Comparison of ENCODE assay signal across 36 cellular contexts in genomic region chr17:63512896-63513644, GRCh38. TPM values are rescaled to one million over a fixed set of nuclear protein-coding genes. Genes with fewer than 3 reads are reported as not detected.
"Had no signal": no experiment of that assay in that cellular context is flagged by ENCODE, and none has a peak within 500 bp of the region (broad histone marks: within the 10 kb centered on the region; RNA-seq: fewer than 3 reads in every experiment).

No MANE protein-coding gene starts in this region.

- H3K9me3 ChIP-seq: adrenal gland, body of pancreas, breast epithelium, Peyer's patch had no signal

- H3K9ac ChIP-seq: KMS-11 had no signal

- H3K4me2 ChIP-seq: KMS-11 had no signal

- ATAC-seq: activated CD8-positive, alpha-beta T cell treated with anti-CD3 and anti-CD28 coated beads for 36 hours; activated naive CD4-positive, alpha-beta T cell treated with anti-CD3 and anti-CD28 coated beads, Interleukin-2, amount 50 U/mL, for 72 hours; activated T-cell treated with anti-CD3 and anti-CD28 coated beads, Interleukin-2, amount 50 U/mL, for 72 hours; activated T-helper 17 cell treated with anti-CD3 and anti-CD28 coated beads, Interleukin-2, amount 50 U/mL, for 72 hours; body of pancreas; PC-3; Right ventricle myocardium inferior had no signal

- DNase-seq: activated CD4-positive, alpha-beta T cell treated with anti-CD3 and anti-CD28 coated beads, Interleukin-2, amount 10 ng/mL, durations not matched to agents 24 days and 14 days; activated CD4-positive, alpha-beta T cell treated with anti-CD3 and anti-CD28 coated beads, Interleukin-2, amount 50 U/mL, for 4 hours; activated CD8-positive, alpha-beta T cell treated with anti-CD3 and anti-CD28 coated beads for 36 hours; activated effector memory CD4-positive, alpha-beta T cell treated with anti-CD3 and anti-CD28 coated beads, Interleukin-2, amount 50 U/mL, for 16 hours; activated naive CD4-positive, alpha-beta T cell; activated T-cell treated with anti-CD3 and anti-CD28 coated beads, Interleukin-2, amount 50 U/mL, for 1 hour; activated T-cell treated with anti-CD3 and anti-CD28 coated beads, Interleukin-2, amount 50 U/mL, for 72 hours; adrenal gland; body of pancreas; NCI-H1105 treated with DMSO at 0.1 percent for 48 hours; NCI-H1436; NCI-H1694; NCI-H1930; NCI-H2081 treated with DMSO at 0.1 percent for 48 hours; NCI-H2171; NCI-H510A; NCI-H526; NCI-H748 treated with DMSO at 0.1 percent for 48 hours; NK-92 treated with Interleukin-12 subunit alpha and Interleukin-12 subunit beta, amount 100 ng/mL, for 24 hours; PC-3; RPMI8226; SIG-M5; T1000 had no signal

- H3K36me3 ChIP-seq: adrenal gland, breast epithelium, Peyer's patch had no signal

- H3K4me1 ChIP-seq: adrenal gland, body of pancreas, breast epithelium had no signal

- H3K27ac ChIP-seq: adrenal gland, body of pancreas, breast epithelium, KMS-11 had no signal

- H3K4me3 ChIP-seq: adrenal gland, body of pancreas, breast epithelium, Peyer's patch had no signal

- H3K27me3 ChIP-seq: adrenal gland, body of pancreas, breast epithelium, Peyer's patch had no signal

RNA-seq across cellular contexts. Expression of gene KCNH6, which starts 10.1 kb away (rescaled TPM):
- total RNA-seq: activated CD4-positive, alpha-beta T cell treated with anti-CD3 and anti-CD28 coated beads, Interleukin-2, amount 10 ng/mL, durations not matched to agents 24 days and 14 days; activated CD8-positive, alpha-beta memory T cell treated with anti-CD3 and anti-CD28 coated beads for 36 hours; activated CD8-positive, alpha-beta T cell treated with anti-CD3 and anti-CD28 coated beads for 36 hours; activated T-cell treated with anti-CD3 and anti-CD28 coated beads, Interleukin-2, amount 50 U/mL, for 72 hours; astrocyte; breast epithelium; cardiac septum; M059J; PC-3; Right ventricle myocardium inferior; SK-MEL-5; T-helper 1 cell treated with Interleukin-12 subunit alpha and Interleukin-12 subunit beta and Interleukin-4 antibody, amounts not matched to agents 30 ng/mL and 1 ng/mL, for 36 hours; T-helper 2 cell treated with Interferon-gamma antibody and Interleukin-4, amounts not matched to agents 100 ng/mL and 5 ng/mL, for 36 hours had no signal

RNA-seq across cellular contexts. Expression of gene ACE, which starts 36.2 kb away (rescaled TPM):
- total RNA-seq: activated CD4-positive, alpha-beta T cell treated with anti-CD3 and anti-CD28 coated beads, Interleukin-2, amount 10 ng/mL, durations not matched to agents 24 days and 14 days had no signal
